Comparison of ENCODE assay signal across 8 cellular contexts in the genomic region with DNA sequence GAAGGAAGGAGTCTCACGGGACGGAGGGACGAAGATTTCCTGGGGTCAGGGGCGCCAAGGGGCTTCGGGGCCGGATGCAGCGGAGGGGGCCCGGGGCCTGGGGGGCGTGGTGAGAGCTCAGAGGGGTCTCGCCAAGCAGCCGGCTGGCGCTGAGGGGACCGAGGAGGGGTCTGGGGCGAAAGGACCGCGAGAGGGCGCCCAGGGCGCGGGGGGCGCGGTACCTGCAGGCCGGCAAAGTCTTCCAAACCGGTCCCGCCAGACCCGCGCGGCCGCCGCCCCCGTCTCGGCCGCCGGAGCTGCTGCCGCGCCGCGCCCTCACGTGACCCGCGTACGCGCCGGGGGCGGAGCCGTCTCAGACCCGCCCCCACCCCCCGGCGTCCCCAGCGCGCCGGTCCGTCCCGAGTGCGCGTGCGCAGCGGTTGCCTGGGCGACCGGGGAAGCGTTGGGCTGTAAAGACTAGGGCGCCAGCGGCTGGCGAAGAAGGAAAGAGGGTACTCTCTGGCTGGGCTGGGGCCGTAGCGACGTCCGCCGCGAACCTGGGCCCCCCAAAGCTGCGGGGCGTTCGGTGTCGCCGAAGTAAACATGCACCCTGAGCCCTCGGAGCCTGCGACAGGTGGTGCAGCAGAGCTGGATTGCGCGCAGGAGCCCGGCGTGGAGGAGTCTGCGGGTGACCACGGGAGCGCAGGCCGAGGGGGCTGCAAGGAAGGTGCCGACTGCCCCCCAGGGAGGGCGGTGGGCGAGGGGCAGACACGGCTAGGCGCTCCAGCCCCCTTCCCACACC.
A peak's percentile ranks its signal among the peaks of the same experiment; 100 is the strongest.
DNase-seq lines count a peak whose midpoint lies in the region; ATAC-seq, FAIRE-seq and TF ChIP-seq lines count a peak whose summit lies in the region.

DNAAF1 (plus strand) TSS at position 450 of the 781 bp plus-strand sequence; CDS start at position 583, 133 bp downstream.
HSDL1 (minus strand) TSS at position 319 of the 781 bp plus-strand sequence. CDS start 13,856 bp downstream, outside the sequence.

- peaks cover 14% of the 10 kb centered on the region for H3K4me1 Mint-ChIP-seq in nephron

- H3K27me3 Mint-ChIP-seq in nephron (ENCODE audit: low read depth): peaks cover 6% of the 10 kb centered on the region

- TF ChIP-seq CTCF in fibroblast of pulmonary artery (IDR thresholded peaks at IDR 0.05; ENCODE audit: low read length, missing control alignments): no peak
- TF ChIP-seq CTCF in nephron (IDR thresholded peaks at IDR 0.05; ENCODE audit: unreplicated experiment in 3 of 3): peak in 1 of 3 experiments; percentile 13

- no peak for FAIRE-seq in RCC 7860 (lab: Jason Lieb, UNC)

- peak within 1 kb of the TSS; percentile 86 for H3K4me3 ChIP-seq in fibroblast of pulmonary artery (replicated peaks; ENCODE audit: low read depth, low read length)

- peak; percentile 73 for ATAC-seq in GM21526 (IDR thresholded peaks at IDR 0.05; ENCODE audit: low FRiP score, unreplicated experiment)

- DNase-seq in DMS53 (lab: John Stamatoyannopoulos, UW) (peak; percentile 93), HuH-7 (ENCODE audit: low spot score) (peak; percentile 95), RCC 7860 (ENCODE audit: low spot score) (peak; percentile 55), fibroblast of pulmonary artery (ENCODE audit: low read depth) (peak; percentile 85)
- peak; percentile 90 to 95 for DNase-seq in activated T-helper 1 cell treated with anti-CD3 and anti-CD28 coated beads, Interleukin-2, amount 50 U/mL, for 16 hours (ENCODE audit: low read depth in 1 of 2, low spot score in 1 of 2)
- DNase-seq in stimulated activated naive CD4-positive, alpha-beta T cell (lab: John Stamatoyannopoulos, UW): peak; percentile 86 to 96 (median 93)

- peaks cover 14% of the 10 kb centered on the region for H3K36me3 Mint-ChIP-seq in nephron (ENCODE audit: low read depth)

- H3K27ac Mint-ChIP-seq in nephron: peak within 1 kb of the TSS; percentile 74 to 86 (median 85)

- no peaks in the 10 kb centered on the region for H3K9me3 Mint-ChIP-seq in nephron

- H3K4me3 Mint-ChIP-seq in nephron: peak within 1 kb of the TSS; percentile 97 to 100 (median 98)

Comparison
In these comparisons a context has a peak if more than half of its experiments do, and no peak if none do; other contexts are left out.
1. Peak in every context shown above with its lines: DNase-seq, ATAC-seq and H3K4me3 ChIP-seq.